Comparison of ENCODE assay signal across 17 cellular contexts in genomic region chr3:188229177-188229576, GRCh38.
A peak's percentile ranks its signal among the peaks of the same experiment; 100 is the strongest.
DNase-seq lines count a peak whose midpoint lies in the region; TF ChIP-seq lines count a peak whose summit lies in the region.
"Had no signal": no experiment of that assay in that cellular context is flagged by ENCODE, and none has a peak within 500 bp of the region (broad histone marks: within the 10 kb centered on the region; RNA-seq: fewer than 3 reads in every experiment).

No MANE protein-coding gene starts in this region.

- no peak for TF ChIP-seq EP300 in stomach (IDR thresholded peaks at IDR 0.05)

- TF ChIP-seq POLR2A in stomach (IDR thresholded peaks at IDR 0.05) = no peak

- WGBS in stomach, 5 donors = 24 to 39% (median 32%) methylated on average over 7 of the region's 7 CpGs

- in situ Hi-C loops in G401 (cut with HindIII; ENCODE audit: low sequenced_read_pairs) = no loop called here

- H3K9me3 ChIP-seq in colonic mucosa = no peaks in the 10 kb centered on the region
- H3K9me3 ChIP-seq in stomach = no peaks in the 10 kb centered on the region
- H3K9me3 ChIP-seq: prostate gland, SK-N-SH had no signal

- CTCF ChIA-PET in HEK293T (lab: Yijun Ruan, JAX) = no interaction called here

- peak overlapping the region; percentile 43 for H3K27ac ChIP-seq in colonic mucosa
- peak overlapping the region; percentile 70 to 92 (median 78) for H3K27ac ChIP-seq in stomach
- H3K27ac ChIP-seq: dorsolateral prefrontal cortex, epithelial cell of prostate, WERI-Rb-1 had no signal

- TF ChIP-seq CTCF in colonic mucosa (IDR thresholded peaks at IDR 0.05) = no peak
- no peak for TF ChIP-seq CTCF in stomach (IDR thresholded peaks at IDR 0.05)

- DNase-seq in G401 (ENCODE audit: low spot score) = peak; percentile 32
- no peak for DNase-seq in colonic mucosa
- peak; percentile 69 to 89 for DNase-seq in lung microvascular endothelial cell (ENCODE audit: low read depth in 2 of 2)
- DNase-seq in stomach = peak; percentile 40
- DNase-seq in Ammon's horn (ENCODE audit: low spot score) = no peak
- no peak for DNase-seq in SIG-M5 (lab: John Stamatoyannopoulos, UW)
- no peak for DNase-seq in NCI-H187 treated with DMSO at 0.1 percent for 48 hours (lab: John Stamatoyannopoulos, UW)
- no peak for DNase-seq in HEK293T (ENCODE audit: extremely low spot score)
- DNase-seq: activated CD8-positive, alpha-beta memory T cell treated with anti-CD3 and anti-CD28 coated beads, Interleukin-2, amount 50 U/mL, for 4 hours; CD8-positive, alpha-beta memory T cell; dorsolateral prefrontal cortex; NCI-H2029; NCI-H510A; SK-N-SH; WERI-Rb-1 had no signal

- no peak overlapping the region for H3K4me3 ChIP-seq in colonic mucosa
- H3K4me3 ChIP-seq in stomach = peak overlapping the region in 1 of 4 donors; percentile 1
- H3K4me3 ChIP-seq: dorsolateral prefrontal cortex, prostate gland had no signal

- intact Hi-C loops in colonic mucosa (cut with DNase I) (no loop called here), stomach (cut with DNase I; ENCODE audit: low total_unique reads) (no loop called here)

- H3K4me1 ChIP-seq in colonic mucosa = peaks cover 2% of the 10 kb centered on the region
- H3K4me1 ChIP-seq in stomach = peaks cover 20 to 90% (median 63%) of the 10 kb centered on the region in 4 donors

- H3K36me3 ChIP-seq in colonic mucosa (no peaks in the 10 kb centered on the region), stomach (peaks cover 0 to 25% (median 4%) of the 10 kb centered on the region in 4 donors)
- H3K36me3 ChIP-seq: prostate gland, WERI-Rb-1 had no signal

- POLR2A ChIA-PET in HEK293T (lab: Yijun Ruan, JAX) = no interaction called here

- H3K27me3 ChIP-seq in colonic mucosa (no peaks in the 10 kb centered on the region), stomach (no peaks in the 10 kb centered on the region)
- H3K27me3 ChIP-seq: dorsolateral prefrontal cortex had no signal

- H3K9ac ChIP-seq in colonic mucosa (ENCODE audit: low read depth in 2 of 2, low read length in 2 of 2) = peak overlapping the region in 1 of 2 donors; percentile 34
- H3K9ac ChIP-seq: SK-N-SH had no signal

TF ChIP-seq in HEK293T, 16 proteins besides CTCF, POLR2A, EP300 and RAD21:
- TF ChIP-seq FOXK2 (IDR thresholded peaks at IDR 0.05) (no peak), FOXA1 (IDR thresholded peaks at IDR 0.05) (no peak), SP1 (IDR thresholded peaks at IDR 0.05) (no peak), ELF4 (IDR thresholded peaks at IDR 0.05) (no peak), L3MBTL2 (conservative IDR thresholded peaks at IDR 0.05) (no peak)
TF ChIP-seq in HEK293T: peak in this region for 0.

Comparison
In these comparisons a context has a peak if more than half of its experiments do, and no peak if none do; other contexts are left out.
1. DNase-seq: peak in G401 (single experiment), lung microvascular endothelial cell (2 of 2) and stomach (single experiment); none in colonic mucosa (single experiment), Ammon's horn (single experiment), SIG-M5 (single experiment), NCI-H187 treated with DMSO at 0.1 percent for 48 hours (single experiment) and HEK293T (single experiment).